ENCODE assay signal across 8 cellular contexts in the genomic region with DNA sequence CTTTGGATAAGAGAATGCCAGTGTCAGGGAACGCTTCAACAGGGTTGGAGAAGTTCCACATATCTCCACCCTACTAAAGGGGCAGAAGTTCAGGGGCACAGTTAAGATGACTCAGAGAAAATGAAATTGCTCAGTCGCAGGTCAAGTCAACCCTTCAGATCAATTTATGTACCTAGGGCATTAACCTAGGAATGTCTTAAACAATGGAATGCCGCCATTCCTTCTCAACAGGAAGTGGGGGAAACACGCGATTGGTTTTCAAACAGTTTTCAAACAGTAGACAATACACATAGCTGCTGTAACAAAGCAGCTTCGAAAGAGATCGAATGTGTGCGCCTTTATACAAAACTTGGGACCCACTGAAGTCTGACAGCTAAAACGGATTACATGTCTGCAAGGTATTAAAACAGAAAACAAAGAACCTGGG. TPM values are rescaled to one million over a fixed set of nuclear protein-coding genes. Genes with fewer than 3 reads are reported as not detected.
DNase-seq lines count a peak whose midpoint lies in the region; ATAC-seq and TF ChIP-seq lines count a peak whose summit lies in the region.

No MANE protein-coding gene starts in this region.

- peak overlapping the region; percentile 84 for H3K4me3 Mint-ChIP-seq in activated CD4-positive, alpha-beta memory T cell treated with anti-CD3 and anti-CD28 coated beads, Interleukin-2, amount 10 ng/mL, durations not matched to agents 7 days and 5 days
- H3K4me3 Mint-ChIP-seq in osteocyte (ENCODE audit: unreplicated experiment) = peak overlapping the region; percentile 93

- peak overlapping the region; percentile 98 for H2AFZ ChIP-seq in DND-41 (ENCODE audit: low read depth, low read length)

- peak overlapping the region; percentile 81 for H3K9ac ChIP-seq in DND-41 (ENCODE audit: low read depth, low read length)

- H3K4me1 Mint-ChIP-seq in activated CD4-positive, alpha-beta memory T cell treated with anti-CD3 and anti-CD28 coated beads, Interleukin-2, amount 10 ng/mL, durations not matched to agents 7 days and 5 days = peaks cover 38% of the 10 kb centered on the region
- H3K4me1 Mint-ChIP-seq in osteocyte (ENCODE audit: unreplicated experiment) = peaks cover 39% of the 10 kb centered on the region

- POLR2A ChIA-PET in activated CD4-positive, alpha-beta memory T cell treated with anti-CD3 and anti-CD28 coated beads, Interleukin-2, amount 10 ng/mL, durations not matched to agents 7 days and 5 days (lab: Charles Lee) = interaction anchor here (1.0 to 2.5 kb wide), 9 partner anchors 9 to 462 kb away, joined by 3 to 23 read pairs (median 9); a partner anchor contains a TSS

- H3K4me3 ChIP-seq in DND-41 (ENCODE audit: low read depth in 1 of 2, low read length in 2 of 2) = peak overlapping the region; percentile 52 to 79
- H3K4me3 ChIP-seq in LNCaP clone FGC (ENCODE audit: low read depth, low read length) = peak overlapping the region; percentile 80
- H3K4me3 ChIP-seq in cardiac muscle cell = peak overlapping the region; percentile 85

- peaks cover 41% of the 10 kb centered on the region for H3K79me2 ChIP-seq in DND-41 (ENCODE audit: insufficient read depth, low read length)

- peaks cover 46% of the 10 kb centered on the region for H3K36me3 Mint-ChIP-seq in activated CD4-positive, alpha-beta memory T cell treated with anti-CD3 and anti-CD28 coated beads, Interleukin-2, amount 10 ng/mL, durations not matched to agents 7 days and 5 days (ENCODE audit: low read depth)
- H3K36me3 Mint-ChIP-seq in osteocyte (ENCODE audit: unreplicated experiment) = peaks cover 34% of the 10 kb centered on the region

- H3K9me3 ChIP-seq in DND-41 (ENCODE audit: insufficient read depth, low read length, severe bottlenecking) (no peaks in the 10 kb centered on the region), cardiac muscle cell (ENCODE audit: low read depth) (no peaks in the 10 kb centered on the region)

- DNase-seq in DND-41 = no peak
- no peak for DNase-seq in LNCaP clone FGC (ENCODE audit: low read depth)
- DNase-seq in activated CD4-positive, alpha-beta memory T cell treated with anti-CD3 and anti-CD28 coated beads, Interleukin-2, amount 10 ng/mL, durations not matched to agents 7 days and 5 days = no peak
- peak in 1 of 2 donors; percentile 49 for DNase-seq in cardiac muscle cell (ENCODE audit: low read depth in 1 of 2, low spot score in 1 of 2)
- DNase-seq in osteocyte (ENCODE audit: extremely low spot score, unreplicated experiment) = no peak
- DNase-seq in GM19240 (ENCODE audit: insufficient read length, low spot score) = no peak
- no peak for DNase-seq in activated CD4-positive, CD25-positive, alpha-beta regulatory T cell (lab: John Stamatoyannopoulos, UW)

- peaks cover 29% of the 10 kb centered on the region for H3K36me3 ChIP-seq in DND-41 (ENCODE audit: insufficient read depth, low read length)
- peaks cover 6% of the 10 kb centered on the region for H3K36me3 ChIP-seq in cardiac muscle cell

- TF ChIP-seq CTCF in DND-41 (IDR thresholded peaks at IDR 0.05; ENCODE audit: borderline replicate concordance, extremely low read depth, low read length, poor library complexity, severe bottlenecking) = no peak
- TF ChIP-seq CTCF in LNCaP clone FGC (IDR thresholded peaks at IDR 0.05; ENCODE audit: control insufficient read depth, extremely low read depth, insufficient read depth) = no peak
- TF ChIP-seq CTCF in cardiac muscle cell (IDR thresholded peaks at IDR 0.05; ENCODE audit: low read depth, low read length) = no peak
- TF ChIP-seq CTCF in osteocyte (IDR thresholded peaks at IDR 0.05) = no peak

- CTCF ChIA-PET in activated CD4-positive, alpha-beta memory T cell treated with anti-CD3 and anti-CD28 coated beads, Interleukin-2, amount 10 ng/mL, durations not matched to agents 7 days and 5 days (lab: Charles Lee) = interaction anchor here (2.0 to 2.4 kb wide), 2 partner anchors 361 to 444 kb away, joined by 8 to 24 read pairs; a partner anchor contains a TSS

- H3K4me2 ChIP-seq in DND-41 (ENCODE audit: insufficient read depth, low read length) = peak overlapping the region; percentile 99

- peaks cover 7% of the 10 kb centered on the region for H3K9me3 Mint-ChIP-seq in activated CD4-positive, alpha-beta memory T cell treated with anti-CD3 and anti-CD28 coated beads, Interleukin-2, amount 10 ng/mL, durations not matched to agents 7 days and 5 days
- H3K9me3 Mint-ChIP-seq in osteocyte (ENCODE audit: unreplicated experiment) = peaks cover 10% of the 10 kb centered on the region

- no peak for ATAC-seq in DND-41 (ENCODE audit: insufficient read depth, low read depth)
- no peak for ATAC-seq in HG03342 (IDR thresholded peaks at IDR 0.05; ENCODE audit: unreplicated experiment)

- peaks cover 35% of the 10 kb centered on the region for H3K4me1 ChIP-seq in DND-41 (ENCODE audit: insufficient read depth, low read length)
- no peaks in the 10 kb centered on the region for H3K4me1 ChIP-seq in cardiac muscle cell (ENCODE audit: low read depth)

- peaks cover 4% of the 10 kb centered on the region for H3K27me3 Mint-ChIP-seq in activated CD4-positive, alpha-beta memory T cell treated with anti-CD3 and anti-CD28 coated beads, Interleukin-2, amount 10 ng/mL, durations not matched to agents 7 days and 5 days
- no peaks in the 10 kb centered on the region for H3K27me3 Mint-ChIP-seq in osteocyte (ENCODE audit: unreplicated experiment)

- peak overlapping the region; percentile 78 for H3K27ac Mint-ChIP-seq in activated CD4-positive, alpha-beta memory T cell treated with anti-CD3 and anti-CD28 coated beads, Interleukin-2, amount 10 ng/mL, durations not matched to agents 7 days and 5 days
- H3K27ac Mint-ChIP-seq in osteocyte (ENCODE audit: unreplicated experiment) = peak overlapping the region; percentile 95

- H3K27ac ChIP-seq in DND-41 (ENCODE audit: low read length) (peak overlapping the region; percentile 72), cardiac muscle cell (peak overlapping the region; percentile 42)

- H4K20me1 ChIP-seq in DND-41 (ENCODE audit: insufficient read depth, low read length) = no peaks in the 10 kb centered on the region

- H3K27me3 ChIP-seq in DND-41 (ENCODE audit: insufficient read depth, low read length, poor library complexity) (no peaks in the 10 kb centered on the region), cardiac muscle cell (no peaks in the 10 kb centered on the region)

RNA-seq across cellular contexts. Expression of a gene that starts 0.9 kb away (rescaled TPM):
- 10 to 100 TPM; 32.5 to 33.2 TPM for total RNA-seq in activated CD4-positive, alpha-beta memory T cell treated with anti-CD3 and anti-CD28 coated beads, Interleukin-2, amount 10 ng/mL, durations not matched to agents 7 days and 5 days
- 14.9 and 15.5 TPM in 2 replicates for total RNA-seq in cardiac muscle cell
- 13.6 and 17.7 TPM in 2 replicates for polyA plus RNA-seq in cardiac muscle cell
- total RNA-seq in osteocyte = 40.4 and 41.3 TPM in 2 replicates

RNA-seq across cellular contexts. Expression of a gene that starts 44.6 kb away (rescaled TPM):
- total RNA-seq in activated CD4-positive, alpha-beta memory T cell treated with anti-CD3 and anti-CD28 coated beads, Interleukin-2, amount 10 ng/mL, durations not matched to agents 7 days and 5 days = not detected
- total RNA-seq in cardiac muscle cell = not detected in 2 replicates
- not detected in 2 replicates for polyA plus RNA-seq in cardiac muscle cell
- total RNA-seq in osteocyte = not detected in 2 replicates
